Comparison of ENCODE assay signal across 8 cellular contexts in genomic region chr20:44888226-44889103, GRCh38. TPM values are rescaled to one million over a fixed set of nuclear protein-coding genes. Genes with fewer than 3 reads are reported as not detected.
A peak's percentile ranks its signal among the peaks of the same experiment; 100 is the strongest.
DNase-seq lines count a peak whose midpoint lies in the region; ATAC-seq, FAIRE-seq and TF ChIP-seq lines count a peak whose summit lies in the region.

No MANE protein-coding gene starts in this region.

- peak; percentile 43 for TF ChIP-seq CTCF in CD8-positive, alpha-beta T cell (IDR thresholded peaks at IDR 0.05)
- TF ChIP-seq CTCF in LNCAP (IDR thresholded peaks at IDR 0.05) (peak; percentile 52), bronchial epithelial cell (IDR thresholded peaks at IDR 0.05; ENCODE audit: insufficient read depth, low read length, severe bottlenecking) (peak; percentile 32)

- DNase-seq in CD8-positive, alpha-beta T cell = no peak
- DNase-seq in bronchial epithelial cell (ENCODE audit: low read depth) = peak; percentile 76
- no peak for DNase-seq in natural killer cell treated with Interleukin-12 subunit alpha and Interleukin-12 subunit beta and Interleukin-15 and Interleukin-18, amount 100 ng/mL, for 72 hours (ENCODE audit: low spot score)

- no peak for ATAC-seq in CD8-positive, alpha-beta T cell
- ATAC-seq in natural killer cell treated with Interleukin-12 subunit alpha and Interleukin-12 subunit beta and Interleukin-15 and Interleukin-18, amount 100 ng/mL, for 72 hours = no peak
- ATAC-seq in HG02884 (IDR thresholded peaks at IDR 0.05; ENCODE audit: unreplicated experiment) (no peak), GM21619 (IDR thresholded peaks at IDR 0.05; ENCODE audit: unreplicated experiment) (no peak), HG03135 (IDR thresholded peaks at IDR 0.05; ENCODE audit: unreplicated experiment) (no peak), GM18519 (IDR thresholded peaks at IDR 0.05; ENCODE audit: low FRiP score, unreplicated experiment) (no peak)

- peak overlapping the region; percentile 6 for H3K4me3 ChIP-seq in CD8-positive, alpha-beta T cell (ENCODE audit: low read depth, low read length)
- no peak overlapping the region for H3K4me3 ChIP-seq in bronchial epithelial cell (ENCODE audit: low read depth, low read length)

- H3K27me3 ChIP-seq in CD8-positive, alpha-beta T cell (ENCODE audit: insufficient read depth, low read length) = no peaks in the 10 kb centered on the region
- no peaks in the 10 kb centered on the region for H3K27me3 ChIP-seq in bronchial epithelial cell (ENCODE audit: control insufficient read depth, insufficient read depth, low read length)

- peaks cover 45% of the 10 kb centered on the region for H3K36me3 Mint-ChIP-seq in CD8-positive, alpha-beta T cell
- no peaks in the 10 kb centered on the region for H3K36me3 Mint-ChIP-seq in natural killer cell treated with Interleukin-12 subunit alpha and Interleukin-12 subunit beta and Interleukin-15 and Interleukin-18, amount 100 ng/mL, for 72 hours

- H3K9me3 ChIP-seq in CD8-positive, alpha-beta T cell (ENCODE audit: low read length) = no peaks in the 10 kb centered on the region

- peak overlapping the region; percentile 89 for H3K27ac Mint-ChIP-seq in CD8-positive, alpha-beta T cell
- H3K27ac Mint-ChIP-seq in natural killer cell treated with Interleukin-12 subunit alpha and Interleukin-12 subunit beta and Interleukin-15 and Interleukin-18, amount 100 ng/mL, for 72 hours = peak overlapping the region; percentile 38 to 54

- CTCF ChIA-PET in CD8-positive, alpha-beta T cell (lab: Charles Lee) = interaction anchor here (0.7 to 3.6 kb wide), 9 partner anchors 14 to 207 kb away, joined by 3 to 22 read pairs (median 3); partner anchors contain the start of gene PABPC1L

- no peaks in the 10 kb centered on the region for H3K27me3 Mint-ChIP-seq in CD8-positive, alpha-beta T cell (ENCODE audit: low read depth)
- H3K27me3 Mint-ChIP-seq in natural killer cell treated with Interleukin-12 subunit alpha and Interleukin-12 subunit beta and Interleukin-15 and Interleukin-18, amount 100 ng/mL, for 72 hours = no peaks in the 10 kb centered on the region

- peak overlapping the region; percentile 92 for H3K4me3 Mint-ChIP-seq in CD8-positive, alpha-beta T cell
- peak overlapping the region; percentile 97 for H3K4me3 Mint-ChIP-seq in natural killer cell treated with Interleukin-12 subunit alpha and Interleukin-12 subunit beta and Interleukin-15 and Interleukin-18, amount 100 ng/mL, for 72 hours

- no peaks in the 10 kb centered on the region for H3K9me3 Mint-ChIP-seq in CD8-positive, alpha-beta T cell
- H3K9me3 Mint-ChIP-seq in natural killer cell treated with Interleukin-12 subunit alpha and Interleukin-12 subunit beta and Interleukin-15 and Interleukin-18, amount 100 ng/mL, for 72 hours = no peaks in the 10 kb centered on the region

- peaks cover 71% of the 10 kb centered on the region for H3K4me1 ChIP-seq in CD8-positive, alpha-beta T cell (ENCODE audit: insufficient read depth, low read length)

- intact Hi-C loops in CD8-positive, alpha-beta T cell (cut with DNase I, micrococcal nuclease) = loop anchor here (1.0 to 10.0 kb wide), 11 partner anchors 8 to 1434 kb away; partner anchors contain the start of genes PIGT (in 2 of the 2), SERINC3 (in 2 of the 2), SRSF6 (in 2 of the 2) and TTPAL (in 2 of the 2)

- H3K27ac ChIP-seq in CD8-positive, alpha-beta T cell (ENCODE audit: low read depth, low read length) = peak overlapping the region; percentile 12

- H3K4me1 Mint-ChIP-seq in CD8-positive, alpha-beta T cell (ENCODE audit: low read depth) = peaks cover 79% of the 10 kb centered on the region
- H3K4me1 Mint-ChIP-seq in natural killer cell treated with Interleukin-12 subunit alpha and Interleukin-12 subunit beta and Interleukin-15 and Interleukin-18, amount 100 ng/mL, for 72 hours (ENCODE audit: low read depth in 2 of 2) = peaks cover 63 to 66% of the 10 kb centered on the region in 2 donors

- FAIRE-seq in bronchial epithelial cell (lab: Jason Lieb, UNC) = no peak

- POLR2A ChIA-PET in CD8-positive, alpha-beta T cell (lab: Charles Lee) = interaction anchor here (0.5 to 2.9 kb wide), 7 partner anchors 19 to 477 kb away, joined by 3 to 11 read pairs (median 4); partner anchors contain the start of genes PABPC1L and STK4

- no peaks in the 10 kb centered on the region for H3K36me3 ChIP-seq in CD8-positive, alpha-beta T cell (ENCODE audit: insufficient read depth, low read length)
- H3K36me3 ChIP-seq in bronchial epithelial cell (ENCODE audit: control insufficient read depth, insufficient read depth, low read length) = peaks cover 2% of the 10 kb centered on the region

RNA-seq across cellular contexts. Expression of gene YWHAB, which starts 3.0 kb away (rescaled TPM):
- total RNA-seq in CD8-positive, alpha-beta T cell = 100 to 1,000 TPM; 124 to 136 TPM
- 43.2 and 70.8 TPM in 2 replicates for total RNA-seq in bronchial epithelial cell
- 100 to 1,000 TPM; 189 to 283 TPM for total RNA-seq in natural killer cell treated with Interleukin-12 subunit alpha and Interleukin-12 subunit beta and Interleukin-15 and Interleukin-18, amount 100 ng/mL, for 72 hours

RNA-seq across cellular contexts. Expression of gene PABPC1L, which starts 21.4 kb away (rescaled TPM):
- total RNA-seq in CD8-positive, alpha-beta T cell = 10 to 100 TPM; 31.9 to 34.0 TPM
- 17.1 and 24.2 TPM in 2 replicates for total RNA-seq in bronchial epithelial cell
- 100 to 1,000 TPM in 1 of 2 donors, 10 to 100 TPM in 1; 58.2 to 113 TPM for total RNA-seq in natural killer cell treated with Interleukin-12 subunit alpha and Interleukin-12 subunit beta and Interleukin-15 and Interleukin-18, amount 100 ng/mL, for 72 hours
